ENCODE assay signal across 2 cellular contexts in the genomic region with DNA sequence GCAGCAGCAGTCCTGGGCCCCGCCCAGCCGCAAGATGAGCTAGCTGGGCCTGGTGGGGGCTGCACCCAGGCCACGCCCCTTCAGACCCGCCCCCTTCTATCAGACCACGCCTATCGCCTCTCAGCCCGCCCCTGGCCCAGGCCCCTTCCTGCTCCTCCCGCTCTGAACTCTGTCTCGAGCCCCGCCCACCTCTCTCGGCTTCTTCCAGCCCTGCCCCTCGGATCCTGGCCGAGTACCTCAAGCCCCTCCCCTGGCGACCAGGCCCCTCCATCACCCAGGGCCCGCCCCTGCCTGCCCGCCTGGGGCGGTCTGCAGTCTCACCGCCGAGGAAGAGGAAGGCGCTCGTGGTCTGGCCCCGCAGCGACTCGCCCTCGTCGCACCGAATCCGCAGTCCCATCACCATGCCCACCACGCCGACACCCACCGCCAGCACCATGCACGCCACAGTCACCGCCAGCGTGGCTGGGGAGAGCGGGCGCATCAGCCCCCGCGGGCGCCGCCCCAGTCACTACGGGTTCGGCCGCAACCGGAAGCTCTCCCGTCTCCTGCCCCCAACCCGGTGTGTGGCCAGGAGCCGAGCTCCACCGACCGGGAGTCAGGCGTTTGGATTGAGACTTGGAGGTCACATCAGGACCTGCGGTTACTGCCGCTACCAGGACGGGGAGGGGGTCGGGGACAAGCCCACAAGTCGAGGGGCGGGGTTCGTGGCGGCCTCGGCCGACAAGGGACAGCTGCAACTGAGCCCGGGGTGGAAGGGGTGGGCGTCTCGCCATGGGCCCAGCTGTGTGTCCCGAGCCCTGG.
TF ChIP-seq lines count a peak whose summit lies in the region.

No MANE protein-coding gene starts in this region.

TF ChIP-seq in HEK293, 187 proteins besides CTCF, POLR2A, EP300 and RAD21 (continued from another document and continues in another):
- TF ChIP-seq, protein P1, sequence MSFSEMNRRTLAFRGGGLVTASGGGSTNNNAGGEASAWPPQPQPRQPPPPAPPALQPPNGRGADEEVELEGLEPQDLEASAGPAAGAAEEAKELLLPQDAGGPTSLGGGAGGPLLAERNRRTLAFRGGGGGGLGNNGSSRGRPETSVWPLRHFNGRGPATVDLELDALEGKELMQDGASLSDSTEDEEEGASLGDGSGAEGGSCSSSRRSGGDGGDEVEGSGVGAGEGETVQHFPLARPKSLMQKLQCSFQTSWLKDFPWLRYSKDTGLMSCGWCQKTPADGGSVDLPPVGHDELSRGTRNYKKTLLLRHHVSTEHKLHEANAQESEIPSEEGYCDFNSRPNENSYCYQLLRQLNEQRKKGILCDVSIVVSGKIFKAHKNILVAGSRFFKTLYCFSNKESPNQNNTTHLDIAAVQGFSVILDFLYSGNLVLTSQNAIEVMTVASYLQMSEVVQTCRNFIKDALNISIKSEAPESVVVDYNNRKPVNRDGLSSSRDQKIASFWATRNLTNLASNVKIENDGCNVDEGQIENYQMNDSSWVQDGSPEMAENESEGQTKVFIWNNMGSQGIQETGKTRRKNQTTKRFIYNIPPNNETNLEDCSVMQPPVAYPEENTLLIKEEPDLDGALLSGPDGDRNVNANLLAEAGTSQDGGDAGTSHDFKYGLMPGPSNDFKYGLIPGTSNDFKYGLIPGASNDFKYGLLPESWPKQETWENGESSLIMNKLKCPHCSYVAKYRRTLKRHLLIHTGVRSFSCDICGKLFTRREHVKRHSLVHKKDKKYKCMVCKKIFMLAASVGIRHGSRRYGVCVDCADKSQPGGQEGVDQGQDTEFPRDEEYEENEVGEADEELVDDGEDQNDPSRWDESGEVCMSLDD (tag by site-specific recombination; IDR thresholded peaks at IDR 0.05), result no peak
- TF ChIP-seq, protein P2, sequence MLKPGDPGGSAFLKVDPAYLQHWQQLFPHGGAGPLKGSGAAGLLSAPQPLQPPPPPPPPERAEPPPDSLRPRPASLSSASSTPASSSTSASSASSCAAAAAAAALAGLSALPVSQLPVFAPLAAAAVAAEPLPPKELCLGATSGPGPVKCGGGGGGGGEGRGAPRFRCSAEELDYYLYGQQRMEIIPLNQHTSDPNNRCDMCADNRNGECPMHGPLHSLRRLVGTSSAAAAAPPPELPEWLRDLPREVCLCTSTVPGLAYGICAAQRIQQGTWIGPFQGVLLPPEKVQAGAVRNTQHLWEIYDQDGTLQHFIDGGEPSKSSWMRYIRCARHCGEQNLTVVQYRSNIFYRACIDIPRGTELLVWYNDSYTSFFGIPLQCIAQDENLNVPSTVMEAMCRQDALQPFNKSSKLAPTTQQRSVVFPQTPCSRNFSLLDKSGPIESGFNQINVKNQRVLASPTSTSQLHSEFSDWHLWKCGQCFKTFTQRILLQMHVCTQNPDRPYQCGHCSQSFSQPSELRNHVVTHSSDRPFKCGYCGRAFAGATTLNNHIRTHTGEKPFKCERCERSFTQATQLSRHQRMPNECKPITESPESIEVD (tag by site-specific recombination; IDR thresholded peaks at IDR 0.05), result no peak
- TF ChIP-seq GLI2 (tag by site-specific recombination; IDR thresholded peaks at IDR 0.05; ENCODE audit: borderline replicate concordance, low read depth), result no peak
- TF ChIP-seq, protein P3, sequence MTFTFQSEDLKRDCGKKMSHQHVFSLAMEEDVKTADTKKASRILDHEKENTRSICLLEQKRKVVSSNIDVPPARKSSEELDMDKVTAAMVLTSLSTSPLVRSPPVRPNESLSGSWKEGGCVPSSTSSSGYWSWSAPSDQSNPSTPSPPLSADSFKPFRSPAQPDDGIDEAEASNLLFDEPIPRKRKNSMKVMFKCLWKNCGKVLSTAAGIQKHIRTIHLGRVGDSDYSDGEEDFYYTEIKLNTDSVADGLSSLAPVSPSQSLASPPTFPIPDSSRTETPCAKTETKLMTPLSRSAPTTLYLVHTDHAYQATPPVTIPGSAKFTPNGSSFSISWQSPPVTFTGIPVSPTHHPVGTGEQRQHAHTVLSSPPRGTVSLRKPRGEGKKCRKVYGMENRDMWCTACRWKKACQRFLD (tag by site-specific recombination; IDR thresholded peaks at IDR 0.05), result no peak
- no peak for TF ChIP-seq ZNF274 (IDR thresholded peaks at IDR 0.05; ENCODE audit: low read length)
- TF ChIP-seq ZNF274 (tag by site-specific recombination; IDR thresholded peaks at IDR 0.05; ENCODE audit: borderline replicate concordance), result no peak
- 0 out of 2 replicates have a peak, but pooled peaks have one; percentile 68 for TF ChIP-seq ZEB2 (tag by site-specific recombination; IDR thresholded peaks at IDR 0.05)
- TF ChIP-seq ZSCAN30 (tag by site-specific recombination; IDR thresholded peaks at IDR 0.05), result no peak
- TF ChIP-seq, protein P4, sequence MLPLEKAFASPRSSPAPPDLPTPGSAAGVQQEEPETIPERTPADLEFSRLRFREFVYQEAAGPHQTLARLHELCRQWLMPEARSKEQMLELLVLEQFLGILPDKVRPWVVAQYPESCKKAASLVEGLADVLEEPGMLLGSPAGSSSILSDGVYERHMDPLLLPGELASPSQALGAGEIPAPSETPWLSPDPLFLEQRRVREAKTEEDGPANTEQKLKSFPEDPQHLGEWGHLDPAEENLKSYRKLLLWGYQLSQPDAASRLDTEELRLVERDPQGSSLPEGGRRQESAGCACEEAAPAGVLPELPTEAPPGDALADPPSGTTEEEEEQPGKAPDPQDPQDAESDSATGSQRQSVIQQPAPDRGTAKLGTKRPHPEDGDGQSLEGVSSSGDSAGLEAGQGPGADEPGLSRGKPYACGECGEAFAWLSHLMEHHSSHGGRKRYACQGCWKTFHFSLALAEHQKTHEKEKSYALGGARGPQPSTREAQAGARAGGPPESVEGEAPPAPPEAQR (tag by site-specific recombination; IDR thresholded peaks at IDR 0.05), result no peak
- TF ChIP-seq ZNF548 (tag by site-specific recombination; IDR thresholded peaks at IDR 0.05), result no peak
- TF ChIP-seq IKZF3 (tag by site-specific recombination; IDR thresholded peaks at IDR 0.05), result no peak
- no peak for TF ChIP-seq ZNF830 (tag by site-specific recombination; IDR thresholded peaks at IDR 0.05; ENCODE audit: low read depth)
- TF ChIP-seq MZF1 (tag by site-specific recombination; IDR thresholded peaks at IDR 0.05; ENCODE audit: borderline replicate concordance), result no peak
- TF ChIP-seq, protein P5, sequence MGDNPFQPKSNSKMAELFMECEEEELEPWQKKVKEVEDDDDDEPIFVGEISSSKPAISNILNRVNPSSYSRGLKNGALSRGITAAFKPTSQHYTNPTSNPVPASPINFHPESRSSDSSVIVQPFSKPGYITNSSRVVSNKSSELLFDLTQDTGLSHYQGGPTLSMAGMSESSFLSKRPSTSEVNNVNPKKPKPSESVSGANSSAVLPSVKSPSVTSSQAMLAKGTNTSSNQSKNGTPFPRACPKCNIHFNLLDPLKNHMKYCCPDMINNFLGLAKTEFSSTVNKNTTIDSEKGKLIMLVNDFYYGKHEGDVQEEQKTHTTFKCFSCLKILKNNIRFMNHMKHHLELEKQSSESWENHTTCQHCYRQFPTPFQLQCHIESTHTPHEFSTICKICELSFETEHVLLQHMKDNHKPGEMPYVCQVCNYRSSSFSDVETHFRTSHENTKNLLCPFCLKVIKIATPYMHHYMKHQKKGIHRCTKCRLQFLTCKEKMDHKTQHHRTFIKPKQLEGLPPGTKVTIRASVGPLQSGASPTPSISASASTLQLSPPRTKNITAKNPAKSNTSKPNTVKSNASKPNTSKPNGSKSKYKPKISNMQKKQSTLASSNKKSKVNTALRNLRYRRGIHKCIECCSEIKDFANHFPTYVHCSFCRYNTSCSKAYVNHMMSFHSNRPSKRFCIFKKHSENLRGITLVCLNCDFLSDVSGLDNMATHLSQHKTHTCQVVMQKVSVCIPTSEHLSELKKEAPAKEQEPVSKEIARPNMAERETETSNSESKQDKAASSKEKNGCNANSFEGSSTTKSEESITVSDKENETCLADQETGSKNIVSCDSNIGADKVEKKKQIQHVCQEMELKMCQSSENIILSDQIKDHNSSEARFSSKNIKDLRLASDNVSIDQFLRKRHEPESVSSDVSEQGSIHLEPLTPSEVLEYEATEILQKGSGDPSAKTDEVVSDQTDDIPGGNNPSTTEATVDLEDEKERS (tag by site-specific recombination; IDR thresholded peaks at IDR 0.05), result no peak
- TF ChIP-seq KLF1 (tag by site-specific recombination; IDR thresholded peaks at IDR 0.05), result peak; percentile 88
- TF ChIP-seq ZNF571 (tag by site-specific recombination; IDR thresholded peaks at IDR 0.05), result no peak

TF ChIP-seq in K562, 482 proteins besides CTCF, POLR2A, EP300 and RAD21 (continued from another document and continues in another):
- TF ChIP-seq POLR2AphosphoS2 (IDR thresholded peaks at IDR 0.05; ENCODE audit: low read length) (peak; percentile 13; the same call in 1 of the 2 replicates), TARDBP (IDR thresholded peaks at IDR 0.05) (no peak; the same call in 1 of the 2 replicates), PURB (CRISPR knock-in tag; IDR thresholded peaks at IDR 0.05; ENCODE audit: low read depth) (no peak), HSF4 (CRISPR knock-in tag; IDR thresholded peaks at IDR 0.05; ENCODE audit: borderline replicate concordance) (no peak), POLR3A (IDR thresholded peaks at IDR 0.05; ENCODE audit: borderline replicate concordance, extremely low read depth, insufficient read depth, insufficient read length) (no peak), BRF1 (IDR thresholded peaks at IDR 0.05; ENCODE audit: borderline replicate concordance, extremely low read depth, insufficient read length) (no peak), C11orf30 (IDR thresholded peaks at IDR 0.05; ENCODE audit: low read depth) (no peak), KDM4B (IDR thresholded peaks at IDR 0.05; ENCODE audit: borderline replicate concordance in 2 of 2, low read depth in 1 of 2) (0 out of 4 replicates have a peak, but pooled peaks of 1 of the 2 experiments have one; percentile 72), EHMT2 (IDR thresholded peaks at IDR 0.05) (no peak), XRCC5 (IDR thresholded peaks at IDR 0.05; ENCODE audit: low read depth, low read length) (no peak), LCOR (CRISPR knock-in tag; IDR thresholded peaks at IDR 0.05) (0 out of 2 replicates have a peak, but pooled peaks have one; percentile 46), POLR2B (IDR thresholded peaks at IDR 0.05; ENCODE audit: low read depth, partially characterized antibody) (peak; percentile 68), KAT2B (IDR thresholded peaks at IDR 0.05; ENCODE audit: low read depth, low read length) (no peak), YY1 (IDR thresholded peaks at IDR 0.05; ENCODE audit: borderline replicate concordance in 1 of 3, control insufficient read depth in 1 of 3, extremely low read depth in 1 of 3, insufficient read depth in 3 of 3, insufficient read length in 1 of 3, insufficient replicate concordance in 2 of 3, low read depth in 1 of 3, low read length in 2 of 3) (peak in 1 of 3 experiments; percentile 31), BRCA1 (IDR thresholded peaks at IDR 0.05) (no peak), BRCA1 (CRISPR knock-in tag; IDR thresholded peaks at IDR 0.05) (no peak), U2AF2 (optimal IDR thresholded peaks at IDR 0.05; ENCODE audit: low read depth, low read length) (no peak), ZBTB17 (CRISPR knock-in tag; IDR thresholded peaks at IDR 0.05) (no peak), DIDO1 (tag; IDR thresholded peaks at IDR 0.05; ENCODE audit: low read depth) (no peak), SAFB (IDR thresholded peaks at IDR 0.05; ENCODE audit: borderline replicate concordance, low read depth, low read length) (0 out of 2 replicates have a peak, but pooled peaks have one; percentile 38), HNRNPH1 (optimal IDR thresholded peaks at IDR 0.05; ENCODE audit: low read depth, low read length) (no peak), SP2 (IDR thresholded peaks at IDR 0.05; ENCODE audit: extremely low read depth, low read depth, low read length, poor library complexity, severe bottlenecking) (no peak)
- TF ChIP-seq, protein P6, sequence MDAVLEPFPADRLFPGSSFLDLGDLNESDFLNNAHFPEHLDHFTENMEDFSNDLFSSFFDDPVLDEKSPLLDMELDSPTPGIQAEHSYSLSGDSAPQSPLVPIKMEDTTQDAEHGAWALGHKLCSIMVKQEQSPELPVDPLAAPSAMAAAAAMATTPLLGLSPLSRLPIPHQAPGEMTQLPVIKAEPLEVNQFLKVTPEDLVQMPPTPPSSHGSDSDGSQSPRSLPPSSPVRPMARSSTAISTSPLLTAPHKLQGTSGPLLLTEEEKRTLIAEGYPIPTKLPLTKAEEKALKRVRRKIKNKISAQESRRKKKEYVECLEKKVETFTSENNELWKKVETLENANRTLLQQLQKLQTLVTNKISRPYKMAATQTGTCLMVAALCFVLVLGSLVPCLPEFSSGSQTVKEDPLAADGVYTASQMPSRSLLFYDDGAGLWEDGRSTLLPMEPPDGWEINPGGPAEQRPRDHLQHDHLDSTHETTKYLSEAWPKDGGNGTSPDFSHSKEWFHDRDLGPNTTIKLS (IDR thresholded peaks at IDR 0.05; ENCODE audit: borderline replicate concordance, low read depth), result peak; percentile 95
- TF ChIP-seq, protein P7, sequence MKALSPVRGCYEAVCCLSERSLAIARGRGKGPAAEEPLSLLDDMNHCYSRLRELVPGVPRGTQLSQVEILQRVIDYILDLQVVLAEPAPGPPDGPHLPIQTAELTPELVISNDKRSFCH (CRISPR knock-in tag; IDR thresholded peaks at IDR 0.05), result no peak
- TF ChIP-seq, protein P7 (tag; IDR thresholded peaks at IDR 0.05), result no peak
- TF ChIP-seq, protein P8, sequence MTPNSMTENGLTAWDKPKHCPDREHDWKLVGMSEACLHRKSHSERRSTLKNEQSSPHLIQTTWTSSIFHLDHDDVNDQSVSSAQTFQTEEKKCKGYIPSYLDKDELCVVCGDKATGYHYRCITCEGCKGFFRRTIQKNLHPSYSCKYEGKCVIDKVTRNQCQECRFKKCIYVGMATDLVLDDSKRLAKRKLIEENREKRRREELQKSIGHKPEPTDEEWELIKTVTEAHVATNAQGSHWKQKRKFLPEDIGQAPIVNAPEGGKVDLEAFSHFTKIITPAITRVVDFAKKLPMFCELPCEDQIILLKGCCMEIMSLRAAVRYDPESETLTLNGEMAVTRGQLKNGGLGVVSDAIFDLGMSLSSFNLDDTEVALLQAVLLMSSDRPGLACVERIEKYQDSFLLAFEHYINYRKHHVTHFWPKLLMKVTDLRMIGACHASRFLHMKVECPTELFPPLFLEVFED (CRISPR knock-in tag; conservative IDR thresholded peaks at IDR 0.05), result no peak
- TF ChIP-seq, protein P9, sequence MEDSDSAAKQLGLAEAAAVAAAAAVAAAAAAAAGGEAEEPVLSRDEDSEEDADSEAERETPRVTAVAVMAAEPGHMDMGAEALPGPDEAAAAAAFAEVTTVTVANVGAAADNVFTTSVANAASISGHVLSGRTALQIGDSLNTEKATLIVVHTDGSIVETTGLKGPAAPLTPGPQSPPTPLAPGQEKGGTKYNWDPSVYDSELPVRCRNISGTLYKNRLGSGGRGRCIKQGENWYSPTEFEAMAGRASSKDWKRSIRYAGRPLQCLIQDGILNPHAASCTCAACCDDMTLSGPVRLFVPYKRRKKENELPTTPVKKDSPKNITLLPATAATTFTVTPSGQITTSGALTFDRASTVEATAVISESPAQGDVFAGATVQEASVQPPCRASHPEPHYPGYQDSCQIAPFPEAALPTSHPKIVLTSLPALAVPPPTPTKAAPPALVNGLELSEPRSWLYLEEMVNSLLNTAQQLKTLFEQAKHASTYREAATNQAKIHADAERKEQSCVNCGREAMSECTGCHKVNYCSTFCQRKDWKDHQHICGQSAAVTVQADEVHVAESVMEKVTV (CRISPR knock-in tag; IDR thresholded peaks at IDR 0.05), result no peak
- TF ChIP-seq, protein P10, sequence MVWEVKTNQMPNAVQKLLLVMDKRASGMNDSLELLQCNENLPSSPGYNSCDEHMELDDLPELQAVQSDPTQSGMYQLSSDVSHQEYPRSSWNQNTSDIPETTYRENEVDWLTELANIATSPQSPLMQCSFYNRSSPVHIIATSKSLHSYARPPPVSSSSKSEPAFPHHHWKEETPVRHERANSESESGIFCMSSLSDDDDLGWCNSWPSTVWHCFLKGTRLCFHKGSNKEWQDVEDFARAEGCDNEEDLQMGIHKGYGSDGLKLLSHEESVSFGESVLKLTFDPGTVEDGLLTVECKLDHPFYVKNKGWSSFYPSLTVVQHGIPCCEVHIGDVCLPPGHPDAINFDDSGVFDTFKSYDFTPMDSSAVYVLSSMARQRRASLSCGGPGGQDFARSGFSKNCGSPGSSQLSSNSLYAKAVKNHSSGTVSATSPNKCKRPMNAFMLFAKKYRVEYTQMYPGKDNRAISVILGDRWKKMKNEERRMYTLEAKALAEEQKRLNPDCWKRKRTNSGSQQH (CRISPR knock-in tag; IDR thresholded peaks at IDR 0.05), result no peak
